ENCODE assay signal across 18 cellular contexts in genomic region chr3:36909666-36910065, GRCh38. TPM values are rescaled to one million over a fixed set of nuclear protein-coding genes. Genes with fewer than 3 reads are reported as not detected.
A peak's percentile ranks its signal among the peaks of the same experiment; 100 is the strongest.
DNase-seq lines count a peak whose midpoint lies in the region; ATAC-seq, FAIRE-seq and TF ChIP-seq lines count a peak whose summit lies in the region.
"Had no signal": no experiment of that assay in that cellular context is flagged by ENCODE, and none has a peak within 500 bp of the region (broad histone marks: within the 10 kb centered on the region; RNA-seq: fewer than 3 reads in every experiment).

No MANE protein-coding gene starts in this region.

- FAIRE-seq in bronchial epithelial cell (lab: Jason Lieb, UNC): no peak
- FAIRE-seq: A549 had no signal

- peak overlapping the region in 2 of 3 donors; percentile 94 to 100 for H3K27ac Mint-ChIP-seq in CD4-positive, CD25-positive, alpha-beta regulatory T cell
- peak overlapping the region in 7 of 9 donors; percentile 35 to 99 (median 95) for H3K27ac Mint-ChIP-seq in naive thymus-derived CD4-positive, alpha-beta T cell

- H3K27me3 ChIP-seq in CD4-positive, CD25-positive, alpha-beta regulatory T cell (ENCODE audit: control insufficient read depth, insufficient read depth, low read length): no peaks in the 10 kb centered on the region
- H3K27me3 ChIP-seq in OCI-LY1 (ENCODE audit: insufficient read depth, low read length) (no peaks in the 10 kb centered on the region), bronchial epithelial cell (ENCODE audit: control insufficient read depth, insufficient read depth, low read length) (no peaks in the 10 kb centered on the region), Peyer's patch (no peaks in the 10 kb centered on the region)
- H3K27me3 ChIP-seq in naive thymus-derived CD4-positive, alpha-beta T cell (ENCODE audit: control insufficient read depth in 2 of 2, insufficient read depth in 2 of 2, low read length in 2 of 2): no peaks in the 10 kb centered on the region

- TF ChIP-seq CTCF in OCI-LY1 (IDR thresholded peaks at IDR 0.05; ENCODE audit: low read length): no peak
- TF ChIP-seq CTCF in bronchial epithelial cell (IDR thresholded peaks at IDR 0.05; ENCODE audit: insufficient read depth, low read length, severe bottlenecking): no peak
- no peak for TF ChIP-seq CTCF in Peyer's patch (IDR thresholded peaks at IDR 0.05)
- no peak for TF ChIP-seq CTCF in GM20000 (IDR thresholded peaks at IDR 0.05; ENCODE audit: extremely low read depth, missing control alignments)

- POLR2A ChIA-PET in naive thymus-derived CD4-positive, alpha-beta T cell (lab: Charles Lee): interaction anchor here (0.8 to 7.0 kb wide), 6 partner anchors 8 to 48 kb away, joined by 3 to 62 read pairs (median 6); partner anchors contain the start of gene TRANK1

- H3K9ac ChIP-seq in OCI-LY1 (ENCODE audit: low read length): no peak overlapping the region

- H3K9me3 ChIP-seq in CD4-positive, CD25-positive, alpha-beta regulatory T cell (ENCODE audit: control insufficient read depth in 2 of 2, low read length in 2 of 2): no peaks in the 10 kb centered on the region
- H3K9me3 ChIP-seq in OCI-LY1 (ENCODE audit: low read length) (no peaks in the 10 kb centered on the region), Peyer's patch (no peaks in the 10 kb centered on the region)
- H3K9me3 ChIP-seq in naive thymus-derived CD4-positive, alpha-beta T cell (ENCODE audit: control insufficient read depth in 2 of 3, low read length in 3 of 3): no peaks in the 10 kb centered on the region
- H3K9me3 ChIP-seq: A549 had no signal

- H3K4me3 ChIP-seq in CD4-positive, CD25-positive, alpha-beta regulatory T cell (ENCODE audit: low read depth, low read length): no peak overlapping the region
- no peak overlapping the region for H3K4me3 ChIP-seq in OCI-LY1 (ENCODE audit: low read depth, low read length, poor library complexity, severe bottlenecking)
- H3K4me3 ChIP-seq in bronchial epithelial cell (ENCODE audit: low read depth, low read length): no peak overlapping the region
- no peak overlapping the region for H3K4me3 ChIP-seq in naive thymus-derived CD4-positive, alpha-beta T cell (ENCODE audit: low read length)
- H3K4me3 ChIP-seq in Peyer's patch: no peak overlapping the region
- H3K4me3 ChIP-seq: A549 had no signal

- CTCF ChIA-PET in naive thymus-derived CD4-positive, alpha-beta T cell (lab: Charles Lee): interaction anchor here (0.5 to 1.7 kb wide), 3 partner anchors 34 to 57 kb away, joined by 3 to 4 read pairs (median 4); no protein-coding TSS in a partner anchor

- H3K36me3 Mint-ChIP-seq in CD4-positive, CD25-positive, alpha-beta regulatory T cell: no peaks in the 10 kb centered on the region
- peaks cover 0 to 13% (median 5%) of the 10 kb centered on the region in 5 donors for H3K36me3 Mint-ChIP-seq in naive thymus-derived CD4-positive, alpha-beta T cell

- H3K27ac ChIP-seq in CD4-positive, CD25-positive, alpha-beta regulatory T cell (ENCODE audit: insufficient read depth, low read length, poor library complexity, severe bottlenecking): peak overlapping the region; percentile 87
- peak overlapping the region; percentile 85 for H3K27ac ChIP-seq in OCI-LY1 (ENCODE audit: low read depth, low read length, poor library complexity, severe bottlenecking)
- peak overlapping the region; percentile 94 for H3K27ac ChIP-seq in naive thymus-derived CD4-positive, alpha-beta T cell (ENCODE audit: low read depth, low read length)
- peak overlapping the region in 1 of 4 donors; percentile 77 for H3K27ac ChIP-seq in Peyer's patch
- H3K27ac ChIP-seq: A549 had no signal

- DNase-seq in CD4-positive, CD25-positive, alpha-beta regulatory T cell: no peak
- DNase-seq in bronchial epithelial cell (ENCODE audit: low read depth): peak; percentile 83
- no peak for DNase-seq in naive thymus-derived CD4-positive, alpha-beta T cell
- no peak for DNase-seq in Peyer's patch
- no peak for DNase-seq in GM20000 (ENCODE audit: low spot score)
- no peak for DNase-seq in SKM-1 treated with dmso at 0.1 percent for 144 hours (lab: John Stamatoyannopoulos, UW; ENCODE audit: unreplicated experiment)
- DNase-seq: H9; KBM-7; NCI-H1092; NCI-H2107; NCI-H226; NCI-H526 treated with DMSO at 0.1 percent for 48 hours; NK-92 treated with Interleukin-12 subunit alpha and Interleukin-12 subunit beta, amount 100 ng/mL, for 24 hours; SHP77 had no signal

- H3K4me1 Mint-ChIP-seq in CD4-positive, CD25-positive, alpha-beta regulatory T cell: peaks cover 29 to 61% (median 47%) of the 10 kb centered on the region in 4 donors
- peaks cover 40 to 70% (median 64%) of the 10 kb centered on the region in 7 donors for H3K4me1 Mint-ChIP-seq in naive thymus-derived CD4-positive, alpha-beta T cell

- no peaks in the 10 kb centered on the region for H3K27me3 Mint-ChIP-seq in CD4-positive, CD25-positive, alpha-beta regulatory T cell
- no peaks in the 10 kb centered on the region for H3K27me3 Mint-ChIP-seq in naive thymus-derived CD4-positive, alpha-beta T cell

- peaks cover 57% of the 10 kb centered on the region for H3K4me1 ChIP-seq in CD4-positive, CD25-positive, alpha-beta regulatory T cell (ENCODE audit: control insufficient read depth, insufficient read depth, low read length, poor library complexity, severe bottlenecking)
- H3K4me1 ChIP-seq in OCI-LY1 (ENCODE audit: insufficient read depth, low read length, severe bottlenecking) (peaks cover 80% of the 10 kb centered on the region), Peyer's patch (peaks cover 0 to 21% (median 12%) of the 10 kb centered on the region in 4 donors)
- peaks cover 40 to 42% of the 10 kb centered on the region in 2 donors for H3K4me1 ChIP-seq in naive thymus-derived CD4-positive, alpha-beta T cell (ENCODE audit: control insufficient read depth in 2 of 2, insufficient read depth in 2 of 2, low read length in 2 of 2)

- no peaks in the 10 kb centered on the region for H3K36me3 ChIP-seq in CD4-positive, CD25-positive, alpha-beta regulatory T cell (ENCODE audit: control insufficient read depth, insufficient read depth, low read length)
- H3K36me3 ChIP-seq in OCI-LY1 (ENCODE audit: insufficient read depth, low read length): peaks cover 17% of the 10 kb centered on the region
- no peaks in the 10 kb centered on the region for H3K36me3 ChIP-seq in bronchial epithelial cell (ENCODE audit: control insufficient read depth, insufficient read depth, low read length)
- no peaks in the 10 kb centered on the region for H3K36me3 ChIP-seq in naive thymus-derived CD4-positive, alpha-beta T cell (ENCODE audit: control insufficient read depth in 2 of 3, insufficient read depth in 3 of 3, low read length in 3 of 3)
- no peaks in the 10 kb centered on the region for H3K36me3 ChIP-seq in Peyer's patch

- peaks cover 14% of the 10 kb centered on the region for H3K79me2 ChIP-seq in OCI-LY1 (ENCODE audit: insufficient read depth, low read length)

- H4K20me1 ChIP-seq in OCI-LY1 (ENCODE audit: insufficient read depth, low read length): no peaks in the 10 kb centered on the region

- no peak for ATAC-seq in CD4-positive, CD25-positive, alpha-beta regulatory T cell (ENCODE audit: low read depth in 2 of 2)
- no peak for ATAC-seq in naive thymus-derived CD4-positive, alpha-beta T cell
- no peak for ATAC-seq in HG03521 (IDR thresholded peaks at IDR 0.05; ENCODE audit: unreplicated experiment)
- ATAC-seq: A549, SK-N-SH treated with all-trans-retinoic acid at 6 μM for 48 hours had no signal

- peak overlapping the region; percentile 88 for H3K4me2 ChIP-seq in OCI-LY1 (ENCODE audit: low read length)
- H3K4me2 ChIP-seq: A549 had no signal

- intact Hi-C loops in naive thymus-derived CD4-positive, alpha-beta T cell (cut with micrococcal nuclease): loop anchor here (2.0 kb wide), 2 partner anchors 35 to 41 kb away; partner anchors contain the start of gene TRANK1 (in 1 of the 2)

- TF ChIP-seq POLR2A in Peyer's patch (IDR thresholded peaks at IDR 0.05): no peak

- no peaks in the 10 kb centered on the region for H3K9me2 ChIP-seq in OCI-LY1 (ENCODE audit: low read depth, low read length)

- H3K9me3 Mint-ChIP-seq in CD4-positive, CD25-positive, alpha-beta regulatory T cell: no peaks in the 10 kb centered on the region
- H3K9me3 Mint-ChIP-seq in naive thymus-derived CD4-positive, alpha-beta T cell: no peaks in the 10 kb centered on the region
- H3K9me3 Mint-ChIP-seq: H9 had no signal

- peak overlapping the region in 2 of 4 donors; percentile 24 to 97 for H3K4me3 Mint-ChIP-seq in CD4-positive, CD25-positive, alpha-beta regulatory T cell
- peak overlapping the region in 2 of 10 donors; percentile 89 to 97 for H3K4me3 Mint-ChIP-seq in naive thymus-derived CD4-positive, alpha-beta T cell
- H3K4me3 Mint-ChIP-seq: H9 had no signal

- no peak overlapping the region for H2AFZ ChIP-seq in OCI-LY1 (ENCODE audit: low read length)

- H3F3A ChIP-seq in OCI-LY1 (ENCODE audit: insufficient read depth, low read length): peaks cover 7% of the 10 kb centered on the region; the same call in 1 of the 2 replicates

RNA-seq across cellular contexts. Expression of gene TRANK1, which starts 35.2 kb away (rescaled TPM):
- total RNA-seq in CD4-positive, CD25-positive, alpha-beta regulatory T cell: 139 TPM
- polyA plus RNA-seq in CD4-positive, CD25-positive, alpha-beta regulatory T cell: 10 to 100 TPM; 24.6 to 35.2 (median 27.1) TPM
- total RNA-seq in bronchial epithelial cell: 0.53 and 1.0 TPM in 2 replicates
- total RNA-seq in naive thymus-derived CD4-positive, alpha-beta T cell: 100 to 1,000 TPM in 2 of 5 experiments, 10 to 100 TPM in 3; 64.3 to 113 (median 82.6) TPM
- polyA plus RNA-seq in naive thymus-derived CD4-positive, alpha-beta T cell: 10 to 100 TPM; 29.6 to 45.2 TPM
- total RNA-seq in Peyer's patch: 10 to 100 TPM; 47.9 to 92.6 (median 59.9) TPM

Comparison
In these comparisons a context has a peak if more than half of its experiments do, and no peak if none do; other contexts are left out.
1. RNA of gene TRANK1, which starts 35.2 kb away (total RNA-seq): 139 TPM in CD4-positive, CD25-positive, alpha-beta regulatory T cell (single experiment), 64.3 to 113 TPM in naive thymus-derived CD4-positive, alpha-beta T cell and 47.9 to 92.6 TPM in Peyer's patch; 0.53 to 1.0 TPM in bronchial epithelial cell; every median in the first group is over 10 times any median in the second.